Comparison of ENCODE assay signal across 10 cellular contexts in genomic region chr20:38173237-38174156, GRCh38. TPM values are rescaled to one million over a fixed set of nuclear protein-coding genes. Genes with fewer than 3 reads are reported as not detected.
DNase-seq lines count a peak whose midpoint lies in the region; ATAC-seq, FAIRE-seq and TF ChIP-seq lines count a peak whose summit lies in the region.
"Had no signal": no experiment of that assay in that cellular context is flagged by ENCODE, and none has a peak within 500 bp of the region (broad histone marks: within the 10 kb centered on the region; RNA-seq: fewer than 3 reads in every experiment).

No MANE protein-coding gene starts in this region.

- no peak overlapping the region for H2BK15ac ChIP-seq in H9 (ENCODE audit: low read depth, low read length)

- ATAC-seq in HG02938 (IDR thresholded peaks at IDR 0.05; ENCODE audit: unreplicated experiment), result no peak

- H2BK5ac ChIP-seq in H9 (ENCODE audit: insufficient read length, low read length), result no peak overlapping the region

- H3K56ac ChIP-seq in H9 (ENCODE audit: insufficient read length, low read depth, low read length), result no peak overlapping the region

- no peaks in the 10 kb centered on the region for H3K79me2 ChIP-seq in H9 (ENCODE audit: insufficient read depth, low read length)

- no peaks in the 10 kb centered on the region for H3K36me3 Mint-ChIP-seq in H9 (ENCODE audit: insufficient read depth in 1 of 3, low read depth in 3 of 3)

- H3K4me1 ChIP-seq in H9 (ENCODE audit: insufficient read depth, low read length), result no peaks in the 10 kb centered on the region

- no peak overlapping the region for H3T11ph ChIP-seq in H9 (ENCODE audit: low read length)

- H2BK12ac ChIP-seq in H9 (ENCODE audit: insufficient read length, low read depth, low read length), result no peak overlapping the region

- no peaks in the 10 kb centered on the region for H3K9me3 Mint-ChIP-seq in H9

- H3K18ac ChIP-seq in H9 (ENCODE audit: insufficient read length, low read depth, low read length), result no peak overlapping the region

- H3K4me1 Mint-ChIP-seq in H9, result peaks cover 3 to 17% of the 10 kb centered on the region in 2 experiments; a peak in 2 of 4 replicates

- no peak overlapping the region for H3K9ac ChIP-seq in H9 (ENCODE audit: extremely low read depth, insufficient read length, low read length)

- no peaks in the 10 kb centered on the region for H3K9me3 ChIP-seq in H9 (ENCODE audit: control insufficient read depth, low read depth, low read length)

- H4K5ac ChIP-seq in H9 (ENCODE audit: insufficient read length, low read depth, low read length), result no peak overlapping the region

- no peaks in the 10 kb centered on the region for H3K27me3 ChIP-seq in H9 (ENCODE audit: insufficient read depth, low read length)

- H3K79me1 ChIP-seq in H9 (ENCODE audit: insufficient read depth, low read depth, low read length, poor library complexity, severe bottlenecking), result no peaks in the 10 kb centered on the region

- H4K8ac ChIP-seq in H9 (replicated peaks; ENCODE audit: insufficient read length, low read depth, low read length), result no peak overlapping the region

- WGBS in H9 (ENCODE audit: extremely low coverage, insufficient read length, low lambda C conversion rate), result no CpG with 5 or more reads among the region's 14 CpGs

- no peak overlapping the region for H2AK5ac ChIP-seq in H9 (ENCODE audit: insufficient read length, low read length)

- H4K20me1 ChIP-seq in H9 (ENCODE audit: control insufficient read depth, insufficient read depth, insufficient read length), result no peaks in the 10 kb centered on the region

- TF ChIP-seq CTCF in fibroblast of the aortic adventitia (IDR thresholded peaks at IDR 0.05; ENCODE audit: insufficient read depth, low read length) (peak; percentile 19), H9 (conservative IDR thresholded peaks at IDR 0.05) (no peak), GM10266 (IDR thresholded peaks at IDR 0.05; ENCODE audit: control insufficient read depth, insufficient read depth, low read depth, missing control alignments) (no peak)

- H3K4me3 Mint-ChIP-seq in H9, result no peak overlapping the region

- no peak overlapping the region; the same call in 1 of the 2 replicates for H3K14ac ChIP-seq in H9 (ENCODE audit: insufficient read depth, low read length)

- H3K27ac ChIP-seq in H9 (ENCODE audit: insufficient read length, low read depth, low read length), result no peak overlapping the region

- H3K4me3 ChIP-seq in fibroblast of the aortic adventitia (ENCODE audit: low read depth, low read length), result no peak overlapping the region

- H3K27ac Mint-ChIP-seq in H9, result no peak overlapping the region; a peak in 1 of 7 replicates

- no peak overlapping the region for H3K4ac ChIP-seq in H9 (ENCODE audit: low read depth, low read length)

- H3K27me3 Mint-ChIP-seq in H9 (ENCODE audit: low read depth), result no peaks in the 10 kb centered on the region

- FAIRE-seq in RCC 7860 (lab: Jason Lieb, UNC), result peak; percentile 87

- H2BK120ac ChIP-seq in H9 (ENCODE audit: low read depth, low read length, poor library complexity, severe bottlenecking), result no peak overlapping the region

- H2BK20ac ChIP-seq in H9 (ENCODE audit: low read depth, low read length, poor library complexity, severe bottlenecking), result no peak overlapping the region

- no peak overlapping the region for H3K4me2 ChIP-seq in H9 (ENCODE audit: insufficient read depth, insufficient read length, low read length)

- no peak overlapping the region for H4K91ac ChIP-seq in H9 (ENCODE audit: insufficient read length, low read depth, low read length)

- no peaks in the 10 kb centered on the region for H3K23me2 ChIP-seq in H9 (ENCODE audit: insufficient read length, low read depth, low read length, poor library complexity, severe bottlenecking)

- no peak overlapping the region for H2AFZ ChIP-seq in H9 (ENCODE audit: low read length)

- H3K23ac ChIP-seq in H9 (ENCODE audit: insufficient read length, low read depth, low read length), result no peak overlapping the region

- DNase-seq in GM04504 (ENCODE audit: low read depth) (peak; percentile 71), RCC 7860 (ENCODE audit: low spot score) (peak; percentile 96), fibroblast of the aortic adventitia (ENCODE audit: low read depth) (peak; percentile 93), renal cortical epithelial cell (ENCODE audit: low read depth) (peak; percentile 94), H9 (no peak), cerebellum (ENCODE audit: low spot score) (no peak), GM10266 (ENCODE audit: extremely low spot score) (no peak)
- DNase-seq: activated gamma-delta T cell had no signal

RNA-seq across cellular contexts. Expression of gene TGM2, which starts 8.4 kb away (rescaled TPM):
- total RNA-seq in fibroblast of the aortic adventitia (ENCODE audit: low replicate concordance) (6.0 and 117 TPM in 2 replicates), renal cortical epithelial cell (141 and 245 TPM in 2 replicates), H9 (2021) (1.1 and 1.4 TPM in 2 replicates), cerebellum (10.8 TPM)
- total RNA-seq: OCI-LY7 had no signal

Comparison
In these comparisons a context has a peak if more than half of its experiments do, and no peak if none do; other contexts are left out.
1. DNase-seq: peak in GM04504 (single experiment), RCC 7860 (single experiment), fibroblast of the aortic adventitia (single experiment) and renal cortical epithelial cell (single experiment); none in H9 (single experiment), cerebellum (single experiment) and GM10266 (single experiment).